In the genomic region with DNA sequence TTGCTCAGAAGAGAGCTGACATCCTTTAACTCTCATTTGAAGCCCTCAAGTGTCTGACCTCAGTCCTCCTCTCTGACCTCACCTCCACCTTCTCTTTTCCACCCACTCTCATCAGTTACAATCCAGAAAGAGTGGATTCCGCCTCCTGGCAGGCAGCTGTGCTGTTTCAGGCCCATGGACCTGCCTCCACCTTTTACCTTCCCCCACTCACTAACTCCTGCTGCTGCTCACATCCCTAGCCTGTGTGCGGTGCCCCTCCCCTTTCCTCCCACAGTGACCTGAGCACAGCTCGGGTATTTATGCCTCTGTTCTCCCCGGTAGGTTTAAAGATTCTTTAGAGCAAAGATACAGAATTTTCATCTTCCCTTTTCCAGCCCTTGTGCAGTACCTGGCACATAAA, we compare ENCODE assay signal across 20 cellular contexts.
DNase-seq lines count a peak whose midpoint lies in the region; ATAC-seq and TF ChIP-seq lines count a peak whose summit lies in the region.
"Had no signal": no experiment of that assay in that cellular context is flagged by ENCODE, and none has a peak within 500 bp of the region (broad histone marks: within the 10 kb centered on the region; RNA-seq: fewer than 3 reads in every experiment).

No MANE protein-coding gene starts in this region.

- no peaks in the 10 kb centered on the region for H4K20me1 ChIP-seq in GM23248 (ENCODE audit: insufficient read depth)

- no peak overlapping the region for H2BK120ac ChIP-seq in mesendoderm (ENCODE audit: low read depth, low read length)

- DNase-seq in NCI-H187 (lab: John Stamatoyannopoulos, UW) (peak; percentile 3 to 25), NCI-H187 treated with DMSO at 0.1 percent for 48 hours (lab: John Stamatoyannopoulos, UW) (no peak), DMS153 (lab: John Stamatoyannopoulos, UW) (peak; percentile 43), WTC11 (ENCODE audit: low spot score) (peak; percentile 41), mesendoderm (peak; percentile 81), NOMO-1 treated with DMSO at 0.1 percent for 48 hours (lab: John Stamatoyannopoulos, UW; ENCODE audit: unreplicated experiment) (no peak), GM23248 (no peak)
- DNase-seq: activated naive CD4-positive, alpha-beta T cell; KG1; mammary epithelial cell; naive thymus-derived CD8-positive, alpha-beta T cell; NCI-H1048; NCI-H446 treated with DMSO at 0.1 percent for 48 hours; OCI-M1; psoas muscle; SJCRH30; T-helper 17 cell had no signal

- H3K79me1 ChIP-seq in mesendoderm (ENCODE audit: low read length) = no peaks in the 10 kb centered on the region

- peak overlapping the region; percentile 2; the same call in 1 of the 2 replicates for H3K4me3 Mint-ChIP-seq in WTC11
- H3K4me3 Mint-ChIP-seq: T-helper 17 cell had no signal

- WGBS in mesendoderm (ENCODE audit: extremely low coverage, insufficient coverage, low lambda C conversion rate) = no CpG with 5 or more reads among the region's 4 CpGs
- WGBS in GM23248 (ENCODE audit: low coverage in 1 of 2, low lambda C conversion rate in 2 of 2, missing lambda C conversion rate in 2 of 2), 2 experiments = 36 to 44% methylated on average over 4 of the region's 4 CpGs

- H3K4me3 ChIP-seq in mesendoderm (ENCODE audit: low read length) = no peak overlapping the region
- H3K4me3 ChIP-seq in GM23248 = no peak overlapping the region
- H3K4me3 ChIP-seq: BLaER1 treated with 17β-estradiol and CSF1 and Interleukin-3, amounts not matched to agents 10 nM and 100 nM; psoas muscle; SJCRH30 had no signal

- no peak overlapping the region for H2BK15ac ChIP-seq in mesendoderm (replicated peaks; ENCODE audit: low read depth)

- H3K18ac ChIP-seq in mesendoderm (ENCODE audit: low read length) = no peak overlapping the region

- no peak overlapping the region for H4K8ac ChIP-seq in mesendoderm (ENCODE audit: low read depth, low read length)

- H2BK5ac ChIP-seq in mesendoderm (ENCODE audit: low read length) = no peak overlapping the region

- no peaks in the 10 kb centered on the region for H3F3A ChIP-seq in GM23248 (ENCODE audit: insufficient read depth)

- H3K4me2 ChIP-seq in mesendoderm (ENCODE audit: low read length) (peak overlapping the region; percentile 11), GM23248 (ENCODE audit: unreplicated experiment) (no peak overlapping the region)
- H3K4me2 ChIP-seq: BLaER1 treated with 17β-estradiol and CSF1 and Interleukin-3, amounts not matched to agents 10 nM and 100 nM had no signal

- H2AFZ ChIP-seq in GM23248 = no peak overlapping the region

- H3K4me1 Mint-ChIP-seq in WTC11 = peaks cover 49% of the 10 kb centered on the region

- no peaks in the 10 kb centered on the region for H3K36me3 ChIP-seq in mesendoderm (ENCODE audit: control insufficient read depth, insufficient read depth, low read length)
- H3K36me3 ChIP-seq in GM23248 (ENCODE audit: low read depth) = no peaks in the 10 kb centered on the region
- H3K36me3 ChIP-seq: BLaER1 treated with 17β-estradiol and CSF1 and Interleukin-3, amounts not matched to agents 10 nM and 100 nM; SJCRH30 had no signal

- peak overlapping the region; percentile 24 for H3K27ac Mint-ChIP-seq in WTC11
- H3K27ac Mint-ChIP-seq: T-helper 17 cell had no signal

- CTCF ChIA-PET in WTC11 (lab: Charles Lee) = interaction anchor here (1.2 kb wide), 1 partner anchor 357 kb away, joined by 4 read pairs; no protein-coding TSS in a partner anchor

- H3K27me3 ChIP-seq in mesendoderm (ENCODE audit: insufficient read depth, low read length, poor library complexity) = no peaks in the 10 kb centered on the region
- no peaks in the 10 kb centered on the region for H3K27me3 ChIP-seq in GM23248 (replicated peaks; ENCODE audit: insufficient read depth)
- H3K27me3 ChIP-seq: BLaER1 treated with 17β-estradiol and CSF1 and Interleukin-3, amounts not matched to agents 10 nM and 100 nM; SJCRH30 had no signal

- peaks cover 4% of the 10 kb centered on the region for H3K4me1 ChIP-seq in mesendoderm (ENCODE audit: control insufficient read depth, low read depth, low read length)
- no peaks in the 10 kb centered on the region for H3K4me1 ChIP-seq in GM23248 (ENCODE audit: insufficient read depth)
- H3K4me1 ChIP-seq: BLaER1 treated with 17β-estradiol and CSF1 and Interleukin-3, amounts not matched to agents 10 nM and 100 nM; SJCRH30 had no signal

- H3K9me3 ChIP-seq in GM23248 (ENCODE audit: low read depth) = no peaks in the 10 kb centered on the region
- H3K9me3 ChIP-seq: BLaER1 treated with 17β-estradiol and CSF1 and Interleukin-3, amounts not matched to agents 10 nM and 100 nM; psoas muscle; SJCRH30 had no signal

- no peak overlapping the region for H4K5ac ChIP-seq in mesendoderm (ENCODE audit: low read length)

- ATAC-seq in WTC11 (peak; percentile 99), GM18520 (IDR thresholded peaks at IDR 0.05; ENCODE audit: unreplicated experiment) (no peak)
- ATAC-seq: HCT116; naive thymus-derived CD8-positive, alpha-beta T cell; psoas muscle; T-helper 17 cell had no signal

- H3K23ac ChIP-seq in mesendoderm (ENCODE audit: low read length) = no peak overlapping the region

- no peaks in the 10 kb centered on the region for H3K27me3 Mint-ChIP-seq in WTC11 (ENCODE audit: low read depth)
- H3K27me3 Mint-ChIP-seq: naive thymus-derived CD8-positive, alpha-beta T cell had no signal

- peak overlapping the region; percentile 20 for H3K9ac ChIP-seq in mesendoderm (ENCODE audit: low read length)
- no peak overlapping the region for H3K9ac ChIP-seq in GM23248
- H3K9ac ChIP-seq: BLaER1 treated with 17β-estradiol and CSF1 and Interleukin-3, amounts not matched to agents 10 nM and 100 nM had no signal

- H3K9me3 Mint-ChIP-seq in WTC11 = no peaks in the 10 kb centered on the region
- H3K9me3 Mint-ChIP-seq: naive thymus-derived CD8-positive, alpha-beta T cell had no signal

- no peak for TF ChIP-seq CTCF in WTC11 (IDR thresholded peaks at IDR 0.05)

- H2AK5ac ChIP-seq in mesendoderm (ENCODE audit: low read length) = no peak overlapping the region

- H3K27ac ChIP-seq in mesendoderm (ENCODE audit: low read depth, low read length) (no peak overlapping the region), GM23248 (no peak overlapping the region)
- H3K27ac ChIP-seq: BLaER1 treated with 17β-estradiol and CSF1 and Interleukin-3, amounts not matched to agents 10 nM and 100 nM; psoas muscle; SJCRH30 had no signal

- H3K56ac ChIP-seq in mesendoderm (ENCODE audit: low read length) = peak overlapping the region; percentile 67

- H3K79me2 ChIP-seq in mesendoderm (ENCODE audit: control insufficient read depth, insufficient read depth, low read length) (no peaks in the 10 kb centered on the region), GM23248 (ENCODE audit: insufficient read depth) (no peaks in the 10 kb centered on the region)

- H3K4ac ChIP-seq in mesendoderm (ENCODE audit: low read depth, low read length) = no peak overlapping the region

- no peaks in the 10 kb centered on the region for H3K9me2 ChIP-seq in GM23248 (ENCODE audit: insufficient read depth)

- no peaks in the 10 kb centered on the region for H3K36me3 Mint-ChIP-seq in WTC11
- H3K36me3 Mint-ChIP-seq: naive thymus-derived CD8-positive, alpha-beta T cell had no signal

- in situ Hi-C loops in GM23248 (cut with MboI) = no loop called here

- POLR2A ChIA-PET in WTC11 (lab: Charles Lee) = no interaction called here

TF ChIP-seq in WTC11, 78 proteins besides CTCF, POLR2A, EP300 and RAD21:
- TF ChIP-seq, protein P1, sequence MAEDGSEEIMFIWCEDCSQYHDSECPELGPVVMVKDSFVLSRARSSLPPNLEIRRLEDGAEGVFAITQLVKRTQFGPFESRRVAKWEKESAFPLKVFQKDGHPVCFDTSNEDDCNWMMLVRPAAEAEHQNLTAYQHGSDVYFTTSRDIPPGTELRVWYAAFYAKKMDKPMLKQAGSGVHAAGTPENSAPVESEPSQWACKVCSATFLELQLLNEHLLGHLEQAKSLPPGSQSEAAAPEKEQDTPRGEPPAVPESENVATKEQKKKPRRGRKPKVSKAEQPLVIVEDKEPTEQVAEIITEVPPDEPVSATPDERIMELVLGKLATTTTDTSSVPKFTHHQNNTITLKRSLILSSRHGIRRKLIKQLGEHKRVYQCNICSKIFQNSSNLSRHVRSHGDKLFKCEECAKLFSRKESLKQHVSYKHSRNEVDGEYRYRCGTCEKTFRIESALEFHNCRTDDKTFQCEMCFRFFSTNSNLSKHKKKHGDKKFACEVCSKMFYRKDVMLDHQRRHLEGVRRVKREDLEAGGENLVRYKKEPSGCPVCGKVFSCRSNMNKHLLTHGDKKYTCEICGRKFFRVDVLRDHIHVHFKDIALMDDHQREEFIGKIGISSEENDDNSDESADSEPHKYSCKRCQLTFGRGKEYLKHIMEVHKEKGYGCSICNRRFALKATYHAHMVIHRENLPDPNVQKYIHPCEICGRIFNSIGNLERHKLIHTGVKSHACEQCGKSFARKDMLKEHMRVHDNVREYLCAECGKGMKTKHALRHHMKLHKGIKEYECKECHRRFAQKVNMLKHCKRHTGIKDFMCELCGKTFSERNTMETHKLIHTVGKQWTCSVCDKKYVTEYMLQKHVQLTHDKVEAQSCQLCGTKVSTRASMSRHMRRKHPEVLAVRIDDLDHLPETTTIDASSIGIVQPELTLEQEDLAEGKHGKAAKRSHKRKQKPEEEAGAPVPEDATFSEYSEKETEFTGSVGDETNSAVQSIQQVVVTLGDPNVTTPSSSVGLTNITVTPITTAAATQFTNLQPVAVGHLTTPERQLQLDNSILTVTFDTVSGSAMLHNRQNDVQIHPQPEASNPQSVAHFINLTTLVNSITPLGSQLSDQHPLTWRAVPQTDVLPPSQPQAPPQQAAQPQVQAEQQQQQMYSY (CRISPR knock-in tag; IDR thresholded peaks at IDR 0.05) = peak; percentile 83
- no peak for TF ChIP-seq CREM (CRISPR knock-in tag; IDR thresholded peaks at IDR 0.05)
- TF ChIP-seq, protein P2, sequence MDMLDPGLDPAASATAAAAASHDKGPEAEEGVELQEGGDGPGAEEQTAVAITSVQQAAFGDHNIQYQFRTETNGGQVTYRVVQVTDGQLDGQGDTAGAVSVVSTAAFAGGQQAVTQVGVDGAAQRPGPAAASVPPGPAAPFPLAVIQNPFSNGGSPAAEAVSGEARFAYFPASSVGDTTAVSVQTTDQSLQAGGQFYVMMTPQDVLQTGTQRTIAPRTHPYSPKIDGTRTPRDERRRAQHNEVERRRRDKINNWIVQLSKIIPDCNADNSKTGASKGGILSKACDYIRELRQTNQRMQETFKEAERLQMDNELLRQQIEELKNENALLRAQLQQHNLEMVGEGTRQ (CRISPR knock-in tag; IDR thresholded peaks at IDR 0.05) = no peak
- no peak for TF ChIP-seq RELA (CRISPR knock-in tag; IDR thresholded peaks at IDR 0.05; ENCODE audit: borderline replicate concordance)
- 0 out of 2 replicates have a peak, but pooled peaks have one; percentile 27 for TF ChIP-seq TEAD1 (CRISPR knock-in tag; IDR thresholded peaks at IDR 0.05)

Comparison
In these comparisons a context has a peak if more than half of its experiments do, and no peak if none do; other contexts are left out.
1. DNase-seq: peak in NCI-H187 (2 of 2), DMS153 (single experiment), WTC11 (single experiment) and mesendoderm (single experiment); none in NCI-H187 treated with DMSO at 0.1 percent for 48 hours (single experiment), NOMO-1 treated with DMSO at 0.1 percent for 48 hours (single experiment) and GM23248 (single experiment).